Comparison of ENCODE assay signal across 15 cellular contexts in genomic region chr4:1047976-1048780, GRCh38. TPM values are rescaled to one million over a fixed set of nuclear protein-coding genes. Genes with fewer than 3 reads are reported as not detected.
DNase-seq lines count a peak whose midpoint lies in the region; FAIRE-seq and TF ChIP-seq lines count a peak whose summit lies in the region.
"Had no signal": no experiment of that assay in that cellular context is flagged by ENCODE, and none has a peak within 500 bp of the region (broad histone marks: within the 10 kb centered on the region; RNA-seq: fewer than 3 reads in every experiment).

No MANE protein-coding gene starts in this region.

- no peak overlapping the region for H3K4me3 Mint-ChIP-seq in MCF 10A (ENCODE audit: unreplicated experiment)
- H3K4me3 Mint-ChIP-seq in chondrocyte (ENCODE audit: unreplicated experiment) = no peak overlapping the region
- H3K4me3 Mint-ChIP-seq: activated naive CD8-positive, alpha-beta T cell treated with anti-CD3 and anti-CD28 coated beads, Interleukin-2, amount 50 U/mL, for 24 hours; dendritic cell treated with granulocyte-macrophage colony-stimulating factor and Interleukin-4, amounts not matched to agents 40 ng/mL and 50 ng/mL, for 4 days; immature natural killer cell had no signal

- no TSS peak for BruUV-seq in MCF 10A (replicated peaks; lab: Mats Ljungman, UMichigan)

- H3K36me3 Mint-ChIP-seq in MCF 10A (ENCODE audit: insufficient read depth, unreplicated experiment) (no peaks in the 10 kb centered on the region), chondrocyte (ENCODE audit: low read depth) (no peaks in the 10 kb centered on the region)
- H3K36me3 Mint-ChIP-seq: immature natural killer cell had no signal

- peak overlapping the region in 1 of 2 donors; percentile 87 for H3K27ac ChIP-seq in breast epithelium
- peak overlapping the region in 1 of 2 donors; percentile 64 for H3K27ac ChIP-seq in uterus
- H3K27ac ChIP-seq: SJSA1, skin epidermis had no signal

- H3K27me3 ChIP-seq in breast epithelium (peaks cover 0 to 15% of the 10 kb centered on the region in 2 donors), mucosa of stomach (ENCODE audit: control insufficient read depth, insufficient read depth, low read length) (peaks cover 38% of the 10 kb centered on the region), uterus (peaks cover 0 to 8% of the 10 kb centered on the region in 2 donors)

- H3K4me1 Mint-ChIP-seq in MCF 10A (ENCODE audit: insufficient read depth, unreplicated experiment) = peaks cover 10% of the 10 kb centered on the region
- peaks cover 65% of the 10 kb centered on the region for H3K4me1 Mint-ChIP-seq in chondrocyte (ENCODE audit: low read depth)

- H3K27ac Mint-ChIP-seq in MCF 10A (ENCODE audit: low read depth, unreplicated experiment) = no peak overlapping the region
- peak overlapping the region; percentile 88 for H3K27ac Mint-ChIP-seq in chondrocyte (ENCODE audit: unreplicated experiment)
- H3K27ac Mint-ChIP-seq: activated naive CD8-positive, alpha-beta T cell treated with anti-CD3 and anti-CD28 coated beads, Interleukin-2, amount 50 U/mL, for 24 hours; dendritic cell treated with granulocyte-macrophage colony-stimulating factor and Interleukin-4, amounts not matched to agents 40 ng/mL and 50 ng/mL, for 4 days; naive thymus-derived CD8-positive, alpha-beta T cell had no signal

- H3K36me3 ChIP-seq in breast epithelium (no peaks in the 10 kb centered on the region), mucosa of stomach (ENCODE audit: control insufficient read depth, insufficient read depth, low read length) (no peaks in the 10 kb centered on the region), uterus (no peaks in the 10 kb centered on the region)
- H3K36me3 ChIP-seq: SJSA1 had no signal

- no peak for TF ChIP-seq CTCF in breast epithelium (IDR thresholded peaks at IDR 0.05)
- no peak for TF ChIP-seq CTCF in MCF 10A (IDR thresholded peaks at IDR 0.05; ENCODE audit: unreplicated experiment)
- TF ChIP-seq CTCF in chondrocyte (IDR thresholded peaks at IDR 0.05) = no peak
- no peak for TF ChIP-seq CTCF in uterus (IDR thresholded peaks at IDR 0.05)

- H3K9me3 ChIP-seq in breast epithelium (no peaks in the 10 kb centered on the region), mucosa of stomach (ENCODE audit: control insufficient read depth, low read length) (no peaks in the 10 kb centered on the region), uterus (no peaks in the 10 kb centered on the region)
- H3K9me3 ChIP-seq: SJSA1 had no signal

- intact Hi-C loops in breast epithelium (cut with DNase I; ENCODE audit: low total_unique reads) = no loop called here
- intact Hi-C loops in MCF 10A (cut with micrococcal nuclease) = no loop called here
- intact Hi-C loops in uterus (cut with DNase I; ENCODE audit: low total_unique reads) = no loop called here

- peak overlapping the region; percentile 41 for H3K9ac ChIP-seq in mucosa of stomach (ENCODE audit: low read length)

- CTCF ChIA-PET in MCF 10A (lab: Yijun Ruan, JAX) = no interaction called here
- CTCF ChIA-PET in HEK293T (lab: Yijun Ruan, JAX) = no interaction called here

- no peaks in the 10 kb centered on the region for H3K9me3 Mint-ChIP-seq in MCF 10A (ENCODE audit: unreplicated experiment)
- H3K9me3 Mint-ChIP-seq in chondrocyte (ENCODE audit: low read depth) = no peaks in the 10 kb centered on the region
- H3K9me3 Mint-ChIP-seq: dendritic cell treated with granulocyte-macrophage colony-stimulating factor and Interleukin-4, amounts not matched to agents 40 ng/mL and 50 ng/mL, for 4 days; immature natural killer cell had no signal

- no peak for TF ChIP-seq POLR2A in breast epithelium (IDR thresholded peaks at IDR 0.05)
- no peak for TF ChIP-seq POLR2A in uterus (IDR thresholded peaks at IDR 0.05)

- peaks cover 20% of the 10 kb centered on the region for H3K27me3 Mint-ChIP-seq in MCF 10A (ENCODE audit: insufficient read depth, unreplicated experiment)
- H3K27me3 Mint-ChIP-seq in chondrocyte (ENCODE audit: low read depth) = peaks cover under 1% of the 10 kb centered on the region

- peak in 1 of 2 donors; percentile 44 for DNase-seq in breast epithelium (ENCODE audit: low spot score in 2 of 2)
- DNase-seq in MCF 10A (ENCODE audit: unreplicated experiment) = no peak
- DNase-seq in chondrocyte (ENCODE audit: low spot score) = peak; percentile 87
- peak; percentile 11 to 22 for DNase-seq in uterus
- no peak for DNase-seq in stimulated activated CD8-positive, alpha-beta memory T cell treated with anti-CD3 and anti-CD28 coated beads, Interleukin-4, amount 100 ng/mL, for 48 hours
- no peak for DNase-seq in RCC 7860 (ENCODE audit: low spot score)
- DNase-seq in HEK293T (ENCODE audit: extremely low spot score) = no peak
- DNase-seq: activated naive CD8-positive, alpha-beta T cell treated with anti-CD3 and anti-CD28 coated beads, Interleukin-2, amount 50 U/mL, for 24 hours; DMS 273 treated with DMSO at 0.1 percent for 48 hours; immature natural killer cell had no signal

- H3K4me3 ChIP-seq in breast epithelium (peak overlapping the region in 2 of 3 donors; percentile 31 to 53), mucosa of stomach (ENCODE audit: low read length) (no peak overlapping the region), uterus (no peak overlapping the region)
- H3K4me3 ChIP-seq: skin epidermis had no signal

- POLR2A ChIA-PET in MCF 10A (lab: Yijun Ruan, JAX) = interaction anchor here (0.6 kb wide), 1 partner anchor 13 kb away, joined by 3 read pairs; no protein-coding TSS in a partner anchor
- POLR2A ChIA-PET in HEK293T (lab: Yijun Ruan, JAX) = no interaction called here

- H3K4me1 ChIP-seq in breast epithelium (peaks cover 0 to 32% of the 10 kb centered on the region in 2 donors), mucosa of stomach (ENCODE audit: control insufficient read depth, insufficient read depth, low read length) (peaks cover 41% of the 10 kb centered on the region), uterus (peaks cover 4 to 9% of the 10 kb centered on the region in 2 donors)

- FAIRE-seq in RCC 7860 (lab: Jason Lieb, UNC) = no peak

TF ChIP-seq in HEK293T, 16 proteins besides CTCF, POLR2A, EP300 and RAD21:
- TF ChIP-seq NFRKB (IDR thresholded peaks at IDR 0.05) (no peak), TARDBP (IDR thresholded peaks at IDR 0.05) (no peak), SP1 (IDR thresholded peaks at IDR 0.05) (no peak), FOXA1 (IDR thresholded peaks at IDR 0.05) (no peak), L3MBTL2 (conservative IDR thresholded peaks at IDR 0.05) (no peak), HDGF (IDR thresholded peaks at IDR 0.05; ENCODE audit: borderline replicate concordance) (no peak), FOXK2 (IDR thresholded peaks at IDR 0.05) (no peak), BHLHE40 (IDR thresholded peaks at IDR 0.05; ENCODE audit: borderline replicate concordance) (no peak), ARNT (IDR thresholded peaks at IDR 0.05) (no peak), SUZ12 (IDR thresholded peaks at IDR 0.05) (no peak), PKNOX1 (IDR thresholded peaks at IDR 0.05) (no peak), ELF4 (IDR thresholded peaks at IDR 0.05) (no peak), CTBP1 (IDR thresholded peaks at IDR 0.05; ENCODE audit: borderline replicate concordance) (no peak), FOXM1 (IDR thresholded peaks at IDR 0.05; ENCODE audit: borderline replicate concordance) (no peak), ZNF384 (IDR thresholded peaks at IDR 0.05) (no peak), LEF1 (IDR thresholded peaks at IDR 0.05; ENCODE audit: borderline replicate concordance) (no peak)

RNA-seq across cellular contexts. Expression of gene FGFRL1, which starts 36.8 kb away (rescaled TPM):
- total RNA-seq in breast epithelium = 10 to 100 TPM; 19.8 to 40.0 (median 22.9) TPM
- total RNA-seq in MCF 10A (2022) = 33.5 and 33.6 TPM in 2 replicates
- total RNA-seq in chondrocyte = 70.4 to 76.3 TPM (median 75.7 TPM) in 3 replicates
- 10 to 100 TPM in 2 of 4 donors, 1 to 10 TPM in 2; 2.8 to 24.8 (median 13.9) TPM for total RNA-seq in uterus

RNA-seq across cellular contexts. Expression of gene SLC26A1, which starts 55.0 kb away (rescaled TPM):
- total RNA-seq in breast epithelium = under 1 TPM; 0.33 to 0.48 (median 0.44) TPM
- total RNA-seq in MCF 10A (2022) = 0.10 and 0.16 TPM in 2 replicates
- 0.72 to 1.6 TPM (median 0.75 TPM) in 3 replicates for total RNA-seq in chondrocyte
- under 1 TPM in 2 of 4 donors, not detected in 2; 0.07 to 0.12 TPM for total RNA-seq in uterus
- total RNA-seq: SJSA1 had no signal

Comparison
In these comparisons a context has a peak if more than half of its experiments do, and no peak if none do; other contexts are left out.
1. DNase-seq: peak in chondrocyte (single experiment) and uterus (2 of 2); none in MCF 10A (single experiment), stimulated activated CD8-positive, alpha-beta memory T cell treated with anti-CD3 and anti-CD28 coated beads, Interleukin-4, amount 100 ng/mL, for 48 hours (single experiment), RCC 7860 (single experiment) and HEK293T (single experiment).
2. H3K4me3 ChIP-seq: peak in breast epithelium (2 of 3); none in mucosa of stomach (single experiment) and uterus (0 of 2).